8 cellular contexts compared by ENCODE assay signal in genomic region chr18:44679056-44679911, GRCh38. TPM values are rescaled to one million over a fixed set of nuclear protein-coding genes. Genes with fewer than 3 reads are reported as not detected.
A peak's percentile ranks its signal among the peaks of the same experiment; 100 is the strongest.
DNase-seq lines count a peak whose midpoint lies in the region; ATAC-seq, FAIRE-seq and TF ChIP-seq lines count a peak whose summit lies in the region.

No MANE protein-coding gene starts in this region.

- H3K36me3 ChIP-seq in KMS-11 (ENCODE audit: insufficient read depth) (no peaks in the 10 kb centered on the region), neutrophil (no peaks in the 10 kb centered on the region), suprapubic skin (no peaks in the 10 kb centered on the region)

- no peaks in the 10 kb centered on the region for H3K9me3 ChIP-seq in neutrophil
- H3K9me3 ChIP-seq in suprapubic skin: no peaks in the 10 kb centered on the region

- H3K79me2 ChIP-seq in KMS-11 (ENCODE audit: insufficient read depth, low read depth): peaks cover 47% of the 10 kb centered on the region

- H3K4me3 ChIP-seq in KMS-11 (IDR thresholded peaks at IDR 0.05; ENCODE audit: insufficient read depth, low read depth, low read length) (no peak overlapping the region), neutrophil (ENCODE audit: low read depth in 1 of 2, low read length in 1 of 2) (peak overlapping the region; percentile 66 to 68), suprapubic skin (peak overlapping the region; percentile 93)

- peak; percentile 90 for ATAC-seq in GM21786 (IDR thresholded peaks at IDR 0.05; ENCODE audit: unreplicated experiment)

- peak; percentile 70 for TF ChIP-seq CTCF in KMS-11 (conservative IDR thresholded peaks at IDR 0.05; ENCODE audit: low read depth, low read length)
- TF ChIP-seq CTCF in neutrophil (IDR thresholded peaks at IDR 0.05): peak; percentile 15
- TF ChIP-seq CTCF in suprapubic skin (IDR thresholded peaks at IDR 0.05): peak; percentile 13 to 61

- peak overlapping the region; percentile 92 for H3K27ac ChIP-seq in KMS-11
- H3K27ac ChIP-seq in neutrophil: no peak overlapping the region
- H3K27ac ChIP-seq in suprapubic skin: peak overlapping the region; percentile 98

- H3K27me3 ChIP-seq in KMS-11 (ENCODE audit: insufficient read depth, low read depth): no peaks in the 10 kb centered on the region
- H3K27me3 ChIP-seq in neutrophil: peaks cover 96% of the 10 kb centered on the region
- no peaks in the 10 kb centered on the region for H3K27me3 ChIP-seq in suprapubic skin

- H4K20me1 ChIP-seq in KMS-11 (ENCODE audit: insufficient read depth): no peaks in the 10 kb centered on the region

- FAIRE-seq in RCC 7860 (lab: Jason Lieb, UNC) (no peak), frontal cortex (lab: Jason Lieb, UNC) (no peak)

- H3K4me1 ChIP-seq in KMS-11 (ENCODE audit: low read depth, poor library complexity, severe bottlenecking): peaks cover 25% of the 10 kb centered on the region
- peaks cover 5 to 12% of the 10 kb centered on the region in 2 experiments for H3K4me1 ChIP-seq in neutrophil (ENCODE audit: control insufficient read depth in 1 of 2, insufficient read depth in 1 of 2, low read depth in 1 of 2, low read length in 1 of 2)
- H3K4me1 ChIP-seq in suprapubic skin: peaks cover 41% of the 10 kb centered on the region

- DNase-seq in EL (peak; percentile 84), RCC 7860 (ENCODE audit: low spot score) (peak; percentile 35), frontal cortex (ENCODE audit: low spot score in 2 of 2) (peak; percentile 86 to 89), suprapubic skin (ENCODE audit: low spot score in 2 of 2) (peak; percentile 85 to 88)
- DNase-seq in activated naive CD4-positive, alpha-beta T cell (lab: John Stamatoyannopoulos, UW): peak in 3 of 4 experiments; percentile 2 to 8 (median 7)

- peak overlapping the region; percentile 98 for H3K9ac ChIP-seq in KMS-11

- under 1% methylated on average over 80 of the region's 102 CpGs for WGBS in suprapubic skin

- TF ChIP-seq EP300 in suprapubic skin (IDR thresholded peaks at IDR 0.05): no peak

- H3K4me2 ChIP-seq in KMS-11: peak overlapping the region; percentile 59

- peak in 1 of 2 donors; percentile 70 for TF ChIP-seq POLR2A in suprapubic skin (IDR thresholded peaks at IDR 0.05)

- H2AFZ ChIP-seq in KMS-11 (ENCODE audit: low read depth): peak overlapping the region; percentile 45; the same call in 1 of the 2 replicates

RNA-seq across cellular contexts. Expression of gene SETBP1, which starts 1.4 kb away (rescaled TPM):
- total RNA-seq in frontal cortex: 34.2 TPM
- total RNA-seq in suprapubic skin: 10 to 100 TPM; 13.1 to 25.6 (median 17.2) TPM

Comparison
In these comparisons a context has a peak if more than half of its experiments do, and no peak if none do; other contexts are left out.
1. DNase-seq: peak in every context shown above with its lines; median percentile 88 in frontal cortex; 86 in suprapubic skin; 84 in EL; 35 in RCC 7860; 7 in activated naive CD4-positive, alpha-beta T cell.
2. CTCF ChIP-seq: peak in every context shown above with its lines; median percentile 70 in KMS-11; 37 in suprapubic skin; 15 in neutrophil.